Comparison of ENCODE assay signal across 8 cellular contexts in genomic region chr9:87725900-87726709, GRCh38. TPM values are rescaled to one million over a fixed set of nuclear protein-coding genes. Genes with fewer than 3 reads are reported as not detected.
DNase-seq lines count a peak whose midpoint lies in the region; ATAC-seq and TF ChIP-seq lines count a peak whose summit lies in the region.

Gene CTSL (plus strand): TSS chr9:87726119. CDS start chr9:87727604, 1,485 bp downstream.

- no peaks in the 10 kb centered on the region for H3K9me3 Mint-ChIP-seq in activated T-helper 17 cell treated with anti-CD3 and anti-CD28 coated beads, Interleukin-2, amount 50 U/mL, for 72 hours

- H3K4me3 ChIP-seq in AG04450 (ENCODE audit: low read depth, low read length) = peak within 1 kb of the TSS; percentile 84

- peaks cover 6% of the 10 kb centered on the region for H3K4me1 Mint-ChIP-seq in activated T-helper 17 cell treated with anti-CD3 and anti-CD28 coated beads, Interleukin-2, amount 50 U/mL, for 72 hours

- peak within 1 kb of the TSS; percentile 92 for H3K27ac Mint-ChIP-seq in activated T-helper 17 cell treated with anti-CD3 and anti-CD28 coated beads, Interleukin-2, amount 50 U/mL, for 72 hours

- ATAC-seq in activated T-helper 17 cell treated with anti-CD3 and anti-CD28 coated beads, Interleukin-2, amount 50 U/mL, for 72 hours (replicated peaks) = peak; percentile 86

- CTCF ChIA-PET in AG04450 (lab: Charles Lee) = interaction anchor here (0.6 to 1.8 kb wide), 6 partner anchors 14 to 350 kb away, joined by 3 to 7 read pairs (median 4); no protein-coding TSS in a partner anchor
- CTCF ChIA-PET in HEK293T (lab: Yijun Ruan, JAX) = no interaction called here

- POLR2A ChIA-PET in AG04450 (lab: Yijun Ruan, JAX) = interaction anchor here (0.8 to 2.0 kb wide), 6 partner anchors 12 to 153 kb away, joined by 3 to 9 read pairs (median 4); no protein-coding TSS in a partner anchor
- POLR2A ChIA-PET in HEK293T (lab: Yijun Ruan, JAX) = interaction anchor here (0.7 to 1.7 kb wide), 6 partner anchors 9 to 141 kb away, joined by 3 to 8 read pairs (median 4); no protein-coding TSS in a partner anchor

- no peaks in the 10 kb centered on the region for H3K27me3 Mint-ChIP-seq in activated T-helper 17 cell treated with anti-CD3 and anti-CD28 coated beads, Interleukin-2, amount 50 U/mL, for 72 hours

- no peaks in the 10 kb centered on the region for H3K27me3 ChIP-seq in AG04450 (ENCODE audit: control insufficient read depth, insufficient read depth, low read length)

- peak within 1 kb of the TSS; percentile 93 for H3K27ac ChIP-seq in AG04450 (ENCODE audit: low read depth, low read length)

- peaks cover 29% of the 10 kb centered on the region for H3K36me3 Mint-ChIP-seq in activated T-helper 17 cell treated with anti-CD3 and anti-CD28 coated beads, Interleukin-2, amount 50 U/mL, for 72 hours (ENCODE audit: low read depth)

- H3K4me3 Mint-ChIP-seq in activated T-helper 17 cell treated with anti-CD3 and anti-CD28 coated beads, Interleukin-2, amount 50 U/mL, for 72 hours = peak within 1 kb of the TSS; percentile 94

- TF ChIP-seq CTCF in AG04450 (IDR thresholded peaks at IDR 0.05; ENCODE audit: low read depth, low read length) = no peak

- DNase-seq in AG04450 (ENCODE audit: low read depth, low spot score) = no peak
- DNase-seq in HEK293T (ENCODE audit: extremely low spot score) = peak; percentile 79
- peak; percentile 52 for DNase-seq in OCI-M2 (lab: John Stamatoyannopoulos, UW; ENCODE audit: unreplicated experiment)
- peak; percentile 93 for DNase-seq in fibroblast of gingiva (ENCODE audit: low read depth)
- DNase-seq in mucosa of gallbladder (ENCODE audit: low spot score) = peak; percentile 93
- peak; percentile 5 to 9 for DNase-seq in stimulated activated CD8-positive, alpha-beta memory T cell treated with anti-CD3 and anti-CD28 coated beads, Interleukin-7, amount 100 ng/mL, for 4 hours (ENCODE audit: low read depth in 2 of 2)
- no peak for DNase-seq in NCI-H1694 treated with DMSO at 0.1 percent for 48 hours (lab: John Stamatoyannopoulos, UW)

- no peaks in the 10 kb centered on the region; the same call in 1 of the 2 replicates for H3K9me3 ChIP-seq in AG04450 (ENCODE audit: control insufficient read depth, insufficient read depth, low read length)

TF ChIP-seq in HEK293T, 16 proteins besides CTCF, POLR2A, EP300 and RAD21:
- TF ChIP-seq L3MBTL2 (conservative IDR thresholded peaks at IDR 0.05) (peak; percentile 83), HDGF (IDR thresholded peaks at IDR 0.05; ENCODE audit: borderline replicate concordance) (no peak)

RNA-seq across cellular contexts. Expression of gene CTSL, which starts in this region (rescaled TPM):
- 180 and 224 TPM in 2 replicates for polyA plus RNA-seq in AG04450 (2011; rRNA removed)
- polyA minus RNA-seq in AG04450 (2011; rRNA and poly(A)+ RNA removed) = 51.4 and 54.4 TPM in 2 replicates
- total RNA-seq in activated T-helper 17 cell treated with anti-CD3 and anti-CD28 coated beads, Interleukin-2, amount 50 U/mL, for 72 hours = 10 to 100 TPM; 13.2 to 43.0 TPM
- 107 TPM for total RNA-seq in mucosa of gallbladder

Comparison
In these comparisons a context has a peak if more than half of its experiments do, and no peak if none do; other contexts are left out.
1. DNase-seq: peak in HEK293T (single experiment), OCI-M2 (single experiment), fibroblast of gingiva (single experiment), mucosa of gallbladder (single experiment) and stimulated activated CD8-positive, alpha-beta memory T cell treated with anti-CD3 and anti-CD28 coated beads, Interleukin-7, amount 100 ng/mL, for 4 hours (2 of 2); none in AG04450 (single experiment) and NCI-H1694 treated with DMSO at 0.1 percent for 48 hours (single experiment).